ENCODE assay signal across 35 cellular contexts in the genomic region with DNA sequence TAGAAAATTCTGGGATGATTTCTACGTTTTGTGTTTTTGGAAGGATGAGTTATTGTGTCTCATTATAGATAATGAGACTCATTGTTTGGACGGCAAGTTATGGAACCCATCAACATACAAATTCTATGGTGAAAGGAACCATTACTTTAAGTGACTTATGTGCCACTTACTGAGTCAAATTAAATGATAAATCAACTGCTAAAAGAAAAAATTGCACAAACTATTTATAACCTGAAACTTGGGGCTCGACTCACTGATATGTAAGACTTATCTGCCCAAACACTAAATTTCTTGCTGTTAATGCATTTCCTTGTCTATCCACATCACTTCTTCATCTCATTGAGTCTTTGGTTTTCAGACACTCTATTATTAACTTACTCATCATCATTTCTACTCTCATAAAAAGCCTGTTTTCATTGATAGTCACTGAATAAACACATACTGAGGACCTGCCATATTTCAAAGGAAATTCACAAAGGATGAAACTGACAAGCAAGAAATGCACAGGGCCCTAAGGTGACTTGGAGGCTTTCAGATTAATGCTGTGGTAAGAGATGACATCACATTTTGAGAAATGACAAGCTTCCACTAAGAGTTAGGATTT.
"Had no signal": no experiment of that assay in that cellular context is flagged by ENCODE, and none has a peak within 500 bp of the region (broad histone marks: within the 10 kb centered on the region; RNA-seq: fewer than 3 reads in every experiment).

No MANE protein-coding gene starts in this region.

- H3K9me3 ChIP-seq: SJCRH30 had no signal

- DNase-seq: activated B cell treated with CpG ODN at 0.5 μM for 24 hours; activated CD4-positive, alpha-beta memory T cell treated with anti-CD3 and anti-CD28 coated beads for 36 hours; activated CD4-positive, alpha-beta T cell treated with anti-CD3 and anti-CD28 coated beads for 4 hours; activated CD4-positive, alpha-beta T cell treated with anti-CD3 and anti-CD28 coated beads, Interleukin-2, amount 50 U/mL, for 1 hour; activated CD4-positive, CD25-positive, alpha-beta regulatory T cell treated with anti-CD3 and anti-CD28 coated beads, Interleukin-2, amount 50 U/mL, for 72 hours; activated CD8-positive, alpha-beta memory T cell treated with anti-CD3 and anti-CD28 coated beads for 24 hours; activated CD8-positive, alpha-beta memory T cell treated with anti-CD3 and anti-CD28 coated beads, Interleukin-2, amount 10 ng/mL, durations not matched to agents 7 days and 5 days; activated CD8-positive, alpha-beta memory T cell treated with anti-CD3 and anti-CD28 coated beads, Interleukin-2, amount 50 U/mL, for 48 hours; activated effector memory CD4-positive, alpha-beta T cell treated with Interleukin-2 at 50 U/mL for 16 hours; activated naive CD4-positive, alpha-beta T cell treated with anti-CD3 and anti-CD28 coated beads, Interleukin-2, amount 50 U/mL, for 16 hours; activated naive CD8-positive, alpha-beta T cell treated with anti-CD3 and anti-CD28 coated beads for 36 hours; activated T-cell treated with anti-CD3 and anti-CD28 coated beads, Interleukin-2, amount 50 U/mL, for 48 hours; amniotic stem cell; aorta; brain microvascular endothelial cell; central memory CD4-positive, alpha-beta T cell; Karpas-422; KBM-7; MG63; NCI-H1092; NCI-H1436 treated with DMSO at 0.1 percent for 48 hours; NCI-H187; NCI-H2029 treated with DMSO at 0.1 percent for 48 hours; NCI-H2107; NCI-H2171; NCI-H510A; NCI-H526; NCI-H748 treated with DMSO at 0.1 percent for 48 hours; NK-92 treated with Interleukin-12 subunit alpha and Interleukin-12 subunit beta, amount 100 ng/mL, for 24 hours; SHP77; SJCRH30; T-cell; T-helper 17 cell had no signal

- ATAC-seq: activated CD8-positive, alpha-beta memory T cell treated with anti-CD3 and anti-CD28 coated beads, Interleukin-2, amount 10 ng/mL, durations not matched to agents 7 days and 5 days; T-cell; T-helper 17 cell had no signal

- H3K4me3 ChIP-seq: MG63, SJCRH30, SK-N-MC had no signal

- H3K36me3 ChIP-seq: brain microvascular endothelial cell, MG63, SJCRH30 had no signal

- H3K27me3 ChIP-seq: brain microvascular endothelial cell, MG63, SJCRH30 had no signal

- H3K27ac ChIP-seq: brain microvascular endothelial cell, SJCRH30, SK-N-MC, VCaP had no signal
